ENCODE assay signal across 10 cellular contexts in the genomic region with DNA sequence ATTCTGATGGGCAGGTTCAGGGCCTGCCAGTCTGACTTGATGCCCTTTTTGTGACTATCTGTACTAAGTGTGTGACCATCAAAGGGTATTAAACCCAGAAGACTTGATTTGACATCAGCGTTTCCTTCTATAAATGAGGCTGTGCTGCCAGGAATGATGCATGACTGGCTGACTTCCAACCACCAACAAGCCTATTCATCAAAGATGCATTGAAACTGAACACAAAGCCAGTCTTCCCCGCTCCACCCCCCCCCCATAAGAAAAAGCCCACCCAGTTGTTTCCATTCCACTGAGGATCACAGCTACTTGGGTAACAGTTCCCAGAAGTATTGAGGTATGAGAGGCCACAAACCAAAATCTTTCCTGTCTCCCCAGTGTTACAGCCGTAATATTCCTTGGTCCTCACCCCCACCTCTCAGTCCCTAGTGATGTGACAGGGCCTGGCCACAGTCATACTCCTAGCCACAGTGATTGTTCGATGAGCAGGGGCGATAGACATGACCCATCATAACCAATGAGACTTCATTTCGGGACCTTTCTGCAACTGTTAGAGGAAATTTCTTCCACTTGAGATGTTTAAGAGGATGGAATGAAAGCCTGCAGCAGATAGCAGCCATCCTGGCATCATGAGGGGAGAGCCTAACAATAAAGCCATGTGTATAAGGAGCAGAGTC. TPM values are rescaled to one million over a fixed set of nuclear protein-coding genes. Genes with fewer than 3 reads are reported as not detected.
DNase-seq lines count a peak whose midpoint lies in the region; ATAC-seq, FAIRE-seq and TF ChIP-seq lines count a peak whose summit lies in the region.
"Had no signal": no experiment of that assay in that cellular context is flagged by ENCODE, and none has a peak within 500 bp of the region (broad histone marks: within the 10 kb centered on the region; RNA-seq: fewer than 3 reads in every experiment).

No MANE protein-coding gene starts in this region.

- peaks cover 52 to 59% of the 10 kb centered on the region in 2 donors for H3K4me1 Mint-ChIP-seq in natural killer cell

- no peak overlapping the region for H3K4me3 ChIP-seq in GM12878

- no peaks in the 10 kb centered on the region for H3K27me3 Mint-ChIP-seq in natural killer cell (ENCODE audit: low read depth in 2 of 2)

- H3K9me3 Mint-ChIP-seq in natural killer cell, result no peaks in the 10 kb centered on the region

- no peak for FAIRE-seq in GM12878 (lab: Jason Lieb, UNC)

- H3K9ac ChIP-seq in GM12878 (ENCODE audit: control insufficient read depth, insufficient read depth, low read length), result peak overlapping the region; percentile 42

- TF ChIP-seq CTCF in GM12878 (IDR thresholded peaks at IDR 0.05 in 2 of 3, conservative IDR thresholded peaks at IDR 0.05 in 1 of 3; ENCODE audit: control insufficient read depth in 2 of 3, extremely low read depth in 1 of 3, insufficient read depth in 1 of 3, low read depth in 3 of 3, low read length in 3 of 3) (no peak), natural killer cell (IDR thresholded peaks at IDR 0.05) (no peak)

- H3K27me3 ChIP-seq in GM12878 (replicated peaks in 1 of 2; ENCODE audit: control insufficient read depth in 2 of 2, insufficient read depth in 2 of 2, low read length in 1 of 2), result no peaks in the 10 kb centered on the region

- RAD21 ChIA-PET in GM12878 (lab: Charles Lee; ENCODE audit: unreplicated experiment), result interaction anchor here (1.0 to 4.2 kb wide), 10 partner anchors 10 to 75 kb away, joined by 3 to 20 read pairs (median 6); partner anchors contain the start of gene SH3BP5

- H3K9me3 ChIP-seq in GM12878 (replicated peaks; ENCODE audit: control insufficient read depth, insufficient read depth, low read length), result no peaks in the 10 kb centered on the region; the same call in 2 of the 3 replicates

- peaks cover 44% of the 10 kb centered on the region for H3K4me1 ChIP-seq in GM12878 (ENCODE audit: control insufficient read depth, insufficient read depth, low read length)

- no peak for TF ChIP-seq RAD21 in GM12878 (IDR thresholded peaks at IDR 0.05; ENCODE audit: insufficient read depth, low read depth, low read length)

- intact Hi-C loops in GM12878 (cut with micrococcal nuclease; ENCODE audit: unreplicated experiment), result loop anchor here (2.0 kb wide), 1 partner anchor 17 kb away; no protein-coding TSS in a partner anchor
- intact Hi-C loops in natural killer cell (cut with micrococcal nuclease), result no loop called here

- peak; percentile 41 to 49 for DNase-seq in stimulated activated CD4-positive, alpha-beta T cell treated with anti-CD3 and anti-CD28 coated beads, Interleukin-15, amount 100 ng/mL, for 48 hours (ENCODE audit: low read depth in 2 of 2)
- no peak for DNase-seq in stimulated activated CD4-positive, alpha-beta T cell treated with anti-CD3 and anti-CD28 coated beads, Interleukin-4, amount 100 ng/mL, for 4 hours
- DNase-seq in GM12878 (ENCODE audit: low read depth, low spot score) (no peak), natural killer cell (no peak), SIG-M5 (lab: John Stamatoyannopoulos, UW) (no peak), 8988T (no peak)
- DNase-seq: DMS153, NCI-H2081 treated with DMSO at 0.1 percent for 48 hours had no signal

- H3K36me3 ChIP-seq in GM12878 (ENCODE audit: control insufficient read depth in 2 of 2, insufficient read depth in 2 of 2, low read length in 1 of 2), result peaks cover 6 to 11% of the 10 kb centered on the region in 2 experiments; a peak in 3 of 4 replicates

- POLR2A ChIA-PET in GM12878 (lab: Charles Lee), result interaction anchor here (0.7 to 1.5 kb wide), 6 partner anchors 10 to 91 kb away, joined by 3 to 8 read pairs (median 4); no protein-coding TSS in a partner anchor

- peak overlapping the region; percentile 64 for H3K4me2 ChIP-seq in GM12878 (ENCODE audit: control insufficient read depth, insufficient read depth)

- TF ChIP-seq POLR2A in GM12878 (IDR thresholded peaks at IDR 0.05; ENCODE audit: low read depth, low read length), result no peak

- in situ Hi-C loops in GM12878 (cut with MboI), result no loop called here

- no peaks in the 10 kb centered on the region for H4K20me1 ChIP-seq in GM12878 (ENCODE audit: control insufficient read depth, insufficient read depth)

- no peak overlapping the region for H3K4me3 Mint-ChIP-seq in natural killer cell

- no TSS peak for BruUV-seq in GM12878 (replicated peaks; lab: Mats Ljungman, UMichigan)

- SMC1A ChIA-PET in GM12878 (lab: Charles Lee; ENCODE audit: uncharacterized antibody, unreplicated experiment), result interaction anchor here (0.9 to 4.0 kb wide), 15 partner anchors 7 to 157 kb away, joined by 3 to 10 read pairs (median 5); partner anchors contain the start of gene SH3BP5

- H3K79me2 ChIP-seq in GM12878 (ENCODE audit: control insufficient read depth, insufficient read depth, low read length), result peaks cover 10% of the 10 kb centered on the region

- H3K27ac ChIP-seq in GM12878 (ENCODE audit: control insufficient read depth, insufficient read depth), result peak overlapping the region; percentile 78

- H3K27ac Mint-ChIP-seq in natural killer cell, result peak overlapping the region; percentile 54 to 58

- WGBS in GM12878 (ENCODE audit: insufficient coverage, insufficient replicate concordance, low lambda C conversion rate, missing lambda C conversion rate), result 26% methylated on average over 6 of the region's 6 CpGs

- H2AFZ ChIP-seq in GM12878 (ENCODE audit: control insufficient read depth, low read depth, low read length), result no peak overlapping the region

- ATAC-seq in GM12878, result peak; percentile 33
- no peak for ATAC-seq in natural killer cell
- ATAC-seq in GM18870 (IDR thresholded peaks at IDR 0.05; ENCODE audit: unreplicated experiment), result no peak
- ATAC-seq in HG02938 (IDR thresholded peaks at IDR 0.05; ENCODE audit: unreplicated experiment), result no peak

- H3K36me3 Mint-ChIP-seq in natural killer cell, result peaks cover 7% of the 10 kb centered on the region

- TF ChIP-seq EP300 in GM12878 (IDR thresholded peaks at IDR 0.05; ENCODE audit: borderline replicate concordance in 1 of 2, control insufficient read depth in 1 of 2, low read depth in 2 of 2, low read length in 2 of 2), result no peak

- CTCF ChIA-PET in GM12878 (lab: Yijun Ruan, JAX), result interaction anchor here (0.8 to 1.9 kb wide), 7 partner anchors 9 to 247 kb away, joined by 3 to 7 read pairs (median 5); no protein-coding TSS in a partner anchor

TF ChIP-seq in GM12878, 131 proteins besides CTCF, POLR2A, EP300 and RAD21 (continues in another document):
- TF ChIP-seq ESRRA (IDR thresholded peaks at IDR 0.05; ENCODE audit: low read length), result no peak
- TF ChIP-seq BHLHE40 (IDR thresholded peaks at IDR 0.05; ENCODE audit: borderline replicate concordance in 1 of 2, low read depth in 2 of 2, low read length in 1 of 2), result no peak
- TF ChIP-seq RB1 (IDR thresholded peaks at IDR 0.05; ENCODE audit: borderline replicate concordance), result no peak
- TF ChIP-seq, protein P1, sequence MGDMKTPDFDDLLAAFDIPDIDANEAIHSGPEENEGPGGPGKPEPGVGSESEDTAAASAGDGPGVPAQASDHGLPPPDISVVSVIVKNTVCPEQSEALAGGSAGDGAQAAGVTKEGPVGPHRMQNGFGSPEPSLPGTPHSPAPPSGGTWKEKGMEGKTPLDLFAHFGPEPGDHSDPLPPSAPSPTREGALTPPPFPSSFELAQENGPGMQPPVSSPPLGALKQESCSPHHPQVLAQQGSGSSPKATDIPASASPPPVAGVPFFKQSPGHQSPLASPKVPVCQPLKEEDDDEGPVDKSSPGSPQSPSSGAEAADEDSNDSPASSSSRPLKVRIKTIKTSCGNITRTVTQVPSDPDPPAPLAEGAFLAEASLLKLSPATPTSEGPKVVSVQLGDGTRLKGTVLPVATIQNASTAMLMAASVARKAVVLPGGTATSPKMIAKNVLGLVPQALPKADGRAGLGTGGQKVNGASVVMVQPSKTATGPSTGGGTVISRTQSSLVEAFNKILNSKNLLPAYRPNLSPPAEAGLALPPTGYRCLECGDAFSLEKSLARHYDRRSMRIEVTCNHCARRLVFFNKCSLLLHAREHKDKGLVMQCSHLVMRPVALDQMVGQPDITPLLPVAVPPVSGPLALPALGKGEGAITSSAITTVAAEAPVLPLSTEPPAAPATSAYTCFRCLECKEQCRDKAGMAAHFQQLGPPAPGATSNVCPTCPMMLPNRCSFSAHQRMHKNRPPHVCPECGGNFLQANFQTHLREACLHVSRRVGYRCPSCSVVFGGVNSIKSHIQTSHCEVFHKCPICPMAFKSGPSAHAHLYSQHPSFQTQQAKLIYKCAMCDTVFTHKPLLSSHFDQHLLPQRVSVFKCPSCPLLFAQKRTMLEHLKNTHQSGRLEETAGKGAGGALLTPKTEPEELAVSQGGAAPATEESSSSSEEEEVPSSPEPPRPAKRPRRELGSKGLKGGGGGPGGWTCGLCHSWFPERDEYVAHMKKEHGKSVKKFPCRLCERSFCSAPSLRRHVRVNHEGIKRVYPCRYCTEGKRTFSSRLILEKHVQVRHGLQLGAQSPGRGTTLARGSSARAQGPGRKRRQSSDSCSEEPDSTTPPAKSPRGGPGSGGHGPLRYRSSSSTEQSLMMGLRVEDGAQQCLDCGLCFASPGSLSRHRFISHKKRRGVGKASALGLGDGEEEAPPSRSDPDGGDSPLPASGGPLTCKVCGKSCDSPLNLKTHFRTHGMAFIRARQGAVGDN (IDR thresholded peaks at IDR 0.05), result no peak
- TF ChIP-seq CHD1 (IDR thresholded peaks at IDR 0.05; ENCODE audit: low read depth, low read length), result no peak
- no peak for TF ChIP-seq RCOR1 (conservative IDR thresholded peaks at IDR 0.05; ENCODE audit: low read depth, low read length)

RNA-seq across cellular contexts. Expression of gene SH3BP5, which starts 22.6 kb away (rescaled TPM):
- total RNA-seq in GM12878 (2013; cell fraction: nucleolus; rRNA removed), result 20.0 and 21.6 TPM in 2 replicates
- 37.9 and 41.0 TPM in 2 replicates for total RNA-seq in GM12878 (2014; rRNA removed)
- total RNA-seq in GM12878 (2014; rRNA removed; fragmentation: Illumina TruSeq; extraction: Trizol), result 45.6 and 46.5 TPM in 2 replicates
- 60.5 and 64.6 TPM in 2 replicates for total RNA-seq in GM12878 (2021)
- polyA plus RNA-seq in GM12878 (2011; ENCODE audit: low read depth), result 11.6 TPM
- polyA plus RNA-seq in GM12878 (2011; rRNA removed), result 82.9 and 94.0 TPM in 2 replicates
- polyA plus RNA-seq in GM12878 (2011; cell fraction: cytosol; rRNA removed), result 64.1 and 87.7 TPM in 2 replicates
- 66.7 and 81.4 TPM in 2 replicates for polyA plus RNA-seq in GM12878 (2011; cell fraction: nucleus; rRNA removed)
- 17.8 and 20.3 TPM in 2 replicates for polyA plus RNA-seq in GM12878 (2012)
- 87.5 and 94.9 TPM in 2 replicates for polyA plus RNA-seq in GM12878 (2014; fragmentation: Illumina TruSeq; extraction: Trizol)
- 10 to 100 TPM; 14.9 to 33.8 TPM for polyA plus RNA-seq in GM12878 (2014; fragmentation: Nextera tagmentation; extraction: Ambion mirVana)
- polyA plus RNA-seq in GM12878 (2014; rRNA removed), result 71.1 and 74.0 TPM in 2 replicates
- polyA plus RNA-seq in GM12878 (2016; fragmentation: Nextera tagmentation; extraction: Ambion mirVana), result 10 to 100 TPM; 29.9 to 35.4 TPM
- 36.2 and 55.3 TPM in 2 replicates for polyA minus RNA-seq in GM12878 (2011; rRNA and poly(A)+ RNA removed)
- 16.4 and 25.8 TPM in 2 replicates for polyA minus RNA-seq in GM12878 (2011; cell fraction: cytosol; rRNA and poly(A)+ RNA removed)
- 16.0 and 31.0 TPM in 2 replicates for polyA minus RNA-seq in GM12878 (2011; cell fraction: nucleus; rRNA and poly(A)+ RNA removed)
- total RNA-seq in natural killer cell, result 100 to 1,000 TPM in 1 of 3 donors, 10 to 100 TPM in 2; 89.4 to 129 (median 91.0) TPM

Comparison
In these comparisons a context has a peak if more than half of its experiments do, and no peak if none do; other contexts are left out.
1. DNase-seq: peak in stimulated activated CD4-positive, alpha-beta T cell treated with anti-CD3 and anti-CD28 coated beads, Interleukin-15, amount 100 ng/mL, for 48 hours (2 of 2); none in stimulated activated CD4-positive, alpha-beta T cell treated with anti-CD3 and anti-CD28 coated beads, Interleukin-4, amount 100 ng/mL, for 4 hours (0 of 2), GM12878 (single experiment), natural killer cell (single experiment), SIG-M5 (single experiment) and 8988T (single experiment).